8 cellular contexts compared by ENCODE assay signal in genomic region chr1:86395771-86396502, GRCh38. TPM values are rescaled to one million over a fixed set of nuclear protein-coding genes. Genes with fewer than 3 reads are reported as not detected.
DNase-seq lines count a peak whose midpoint lies in the region; ATAC-seq, FAIRE-seq and TF ChIP-seq lines count a peak whose summit lies in the region.

A gene with protein sequence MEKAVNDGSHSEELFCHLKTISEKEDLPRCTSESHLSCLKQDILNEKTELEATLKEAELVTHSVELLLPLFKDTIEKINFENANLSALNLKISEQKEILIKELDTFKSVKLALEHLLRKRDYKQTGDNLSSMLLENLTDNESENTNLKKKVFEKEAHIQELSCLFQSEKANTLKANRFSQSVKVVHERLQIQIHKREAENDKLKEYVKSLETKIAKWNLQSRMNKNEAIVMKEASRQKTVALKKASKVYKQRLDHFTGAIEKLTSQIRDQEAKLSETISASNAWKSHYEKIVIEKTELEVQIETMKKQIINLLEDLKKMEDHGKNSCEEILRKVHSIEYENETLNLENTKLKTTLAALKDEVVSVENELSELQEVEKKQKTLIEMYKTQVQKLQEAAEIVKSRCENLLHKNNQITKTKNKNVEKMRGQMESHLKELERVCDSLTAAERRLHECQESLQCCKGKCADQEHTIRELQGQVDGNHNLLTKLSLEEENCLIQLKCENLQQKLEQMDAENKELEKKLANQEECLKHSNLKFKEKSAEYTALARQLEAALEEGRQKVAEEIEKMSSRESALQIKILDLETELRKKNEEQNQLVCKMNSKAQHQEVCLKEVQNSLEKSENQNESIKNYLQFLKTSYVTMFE (minus strand): TSS chr1:86396323. CDS start chr1:86387027, 9,296 bp downstream.

- H3K4me2 ChIP-seq in H1 (ENCODE audit: insufficient read depth in 1 of 2, low read depth in 2 of 2, low read length in 2 of 2) (peak within 1 kb of the TSS; percentile 76 to 96), mesendoderm (ENCODE audit: low read length) (peak within 1 kb of the TSS; percentile 82)

- H3K36me3 ChIP-seq in NT2/D1 (ENCODE audit: insufficient read depth, insufficient read length, low read length), result no peaks in the 10 kb centered on the region
- H3K36me3 ChIP-seq in H1 (ENCODE audit: control insufficient read depth in 2 of 4, insufficient read depth in 4 of 4, low read length in 3 of 4), result no peaks in the 10 kb centered on the region
- no peaks in the 10 kb centered on the region for H3K36me3 ChIP-seq in mesendoderm (ENCODE audit: control insufficient read depth, insufficient read depth, low read length)

- 0% methylated on average over 46 of the region's 55 CpGs; no CpG with 5 or more reads in 1 of the 2 experiments for WGBS in H1 (ENCODE audit: extremely low coverage in 1 of 2, insufficient coverage in 1 of 2, insufficient read length in 1 of 2, insufficient replicate concordance in 2 of 2, low coverage in 1 of 2, low lambda C conversion rate in 2 of 2, missing lambda C conversion rate in 1 of 2), 2 experiments
- no CpG with 5 or more reads among the region's 55 CpGs for WGBS in mesendoderm (ENCODE audit: extremely low coverage, insufficient coverage, low lambda C conversion rate)

- H3K27me3 ChIP-seq in NT2/D1 (ENCODE audit: insufficient read depth, insufficient read length) (no peaks in the 10 kb centered on the region), H1 (replicated peaks in 1 of 4; ENCODE audit: control insufficient read depth in 3 of 4, extremely low read depth in 1 of 4, insufficient read depth in 3 of 4, low read length in 3 of 4) (no peaks in the 10 kb centered on the region), mesendoderm (ENCODE audit: insufficient read depth, low read length, poor library complexity) (no peaks in the 10 kb centered on the region)

- H4K5ac ChIP-seq in H1 (ENCODE audit: insufficient read length, low read depth, low read length) (peak within 1 kb of the TSS; percentile 52), mesendoderm (ENCODE audit: low read length) (no peak within 1 kb of the TSS)

- peaks cover 6% of the 10 kb centered on the region; the same call in 1 of the 2 replicates for H3K23me2 ChIP-seq in H1 (ENCODE audit: low read depth, low read length)

- no peak within 1 kb of the TSS for H2AK5ac ChIP-seq in H1 (ENCODE audit: low read depth, low read length)
- H2AK5ac ChIP-seq in mesendoderm (ENCODE audit: low read length), result no peak within 1 kb of the TSS

- H3K23ac ChIP-seq in H1 (ENCODE audit: insufficient read length) (no peak within 1 kb of the TSS), mesendoderm (ENCODE audit: low read length) (no peak within 1 kb of the TSS)

- H3K56ac ChIP-seq in H1 (replicated peaks; ENCODE audit: insufficient read length, low read depth, low read length) (peak within 1 kb of the TSS; percentile 20), mesendoderm (ENCODE audit: low read length) (peak within 1 kb of the TSS; percentile 97)

- peak within 1 kb of the TSS; percentile 82 for H2BK12ac ChIP-seq in H1 (ENCODE audit: low read depth, low read length)

- H3K9me3 ChIP-seq in NT2/D1 (ENCODE audit: insufficient read depth, low read length) (no peaks in the 10 kb centered on the region), H1 (ENCODE audit: insufficient read depth in 2 of 2, low read depth in 1 of 2, low read length in 1 of 2) (no peaks in the 10 kb centered on the region)

- peak within 1 kb of the TSS; percentile 95 for H2AFZ ChIP-seq in H1 (ENCODE audit: low read length)

- DNase-seq in COLO668 (lab: John Stamatoyannopoulos, UW; ENCODE audit: unreplicated experiment) (peak; percentile 94), HUDEP-2 (lab: John Stamatoyannopoulos, UW; ENCODE audit: unreplicated experiment in 76 of 76) (peak in 74 of 76 experiments; percentile 14 to 88 (median 76)), NT2/D1 (ENCODE audit: low read depth, low spot score) (peak; percentile 81), H1 (ENCODE audit: low read depth in 1 of 2, low spot score in 2 of 2) (peak; percentile 63 to 89), mesendoderm (peak; percentile 93)
- peak; percentile 96 for DNase-seq in activated CD8-positive, alpha-beta memory T cell treated with anti-CD3 and anti-CD28 coated beads, Interleukin-2, amount 10 ng/mL, durations not matched to agents 7 days and 5 days
- peak; percentile 78 for DNase-seq in stimulated activated CD8-positive, alpha-beta memory T cell treated with anti-CD3 and anti-CD28 coated beads, Interleukin-15, amount 100 ng/mL, for 1 hour (ENCODE audit: low read depth)

- H3K4ac ChIP-seq in H1 (replicated peaks; ENCODE audit: insufficient read length, low read depth, low read length) (no peak within 1 kb of the TSS), mesendoderm (ENCODE audit: low read depth, low read length) (peak within 1 kb of the TSS; percentile 25)

- POLR2A ChIA-PET in H1 (lab: Charles Lee; ENCODE audit: partially characterized antibody), result interaction anchor here (1.0 to 1.5 kb wide), 6 partner anchors 12 to 308 kb away, joined by 3 to 4 read pairs (median 4); partner anchors contain the start of gene SH3GLB1

- peak within 1 kb of the TSS; percentile 80 for H3K27ac ChIP-seq in H1 (ENCODE audit: low read depth, low read length)
- H3K27ac ChIP-seq in mesendoderm (ENCODE audit: low read depth, low read length), result peak within 1 kb of the TSS; percentile 14

- H3K79me2 ChIP-seq in H1 (ENCODE audit: control insufficient read depth in 1 of 2, insufficient read depth in 2 of 2, low read length in 2 of 2) (peaks cover 0 to 35% of the 10 kb centered on the region in 2 experiments; a peak in 2 of 4 replicates), mesendoderm (ENCODE audit: control insufficient read depth, insufficient read depth, low read length) (peaks cover 8% of the 10 kb centered on the region)

- H3K4me1 ChIP-seq in NT2/D1 (ENCODE audit: insufficient read depth, insufficient read length), result no peaks in the 10 kb centered on the region
- H3K4me1 ChIP-seq in H1 (replicated peaks in 1 of 4; ENCODE audit: control insufficient read depth in 3 of 4, insufficient read depth in 4 of 4, low read length in 3 of 4), result peaks cover 0 to 7% (median 1%) of the 10 kb centered on the region in 4 experiments; a peak in 3 of 7 replicates
- H3K4me1 ChIP-seq in mesendoderm (ENCODE audit: control insufficient read depth, low read depth, low read length), result no peaks in the 10 kb centered on the region

- H4K8ac ChIP-seq in H1 (ENCODE audit: extremely low read depth, insufficient read depth, low read length) (no peak within 1 kb of the TSS; the same call in 1 of the 2 replicates), mesendoderm (ENCODE audit: low read depth, low read length) (no peak within 1 kb of the TSS)

- H3K14ac ChIP-seq in H1 (ENCODE audit: insufficient read length), result peak within 1 kb of the TSS; percentile 19

- H3K4me1 Mint-ChIP-seq in activated CD8-positive, alpha-beta memory T cell treated with anti-CD3 and anti-CD28 coated beads, Interleukin-2, amount 10 ng/mL, durations not matched to agents 7 days and 5 days, result peaks cover 48% of the 10 kb centered on the region

- CTCF ChIA-PET in activated CD8-positive, alpha-beta memory T cell treated with anti-CD3 and anti-CD28 coated beads, Interleukin-2, amount 10 ng/mL, durations not matched to agents 7 days and 5 days (lab: Charles Lee), result interaction anchor here (0.9 to 2.6 kb wide), 10 partner anchors 8 to 309 kb away, joined by 3 to 17 read pairs (median 7); partner anchors contain the start of gene SH3GLB1
- CTCF ChIA-PET in H1 (lab: Charles Lee; ENCODE audit: partially characterized antibody), result interaction anchor here (1.0 to 2.3 kb wide), 6 partner anchors 10 to 106 kb away, joined by 3 to 6 read pairs (median 4); no protein-coding TSS in a partner anchor

- H3K27ac Mint-ChIP-seq in activated CD8-positive, alpha-beta memory T cell treated with anti-CD3 and anti-CD28 coated beads, Interleukin-2, amount 10 ng/mL, durations not matched to agents 7 days and 5 days, result peak within 1 kb of the TSS; percentile 90

- TF ChIP-seq RAD21 in H1 (IDR thresholded peaks at IDR 0.05 in 1 of 2, conservative IDR thresholded peaks at IDR 0.05 in 1 of 2; ENCODE audit: low read depth in 2 of 2, low read length in 2 of 2), result no peak

- no peaks in the 10 kb centered on the region for H4K20me1 ChIP-seq in H1 (replicated peaks in 1 of 2; ENCODE audit: control insufficient read depth in 1 of 2, insufficient read depth in 2 of 2, low read length in 2 of 2)

- no peaks in the 10 kb centered on the region for H3K27me3 Mint-ChIP-seq in activated CD8-positive, alpha-beta memory T cell treated with anti-CD3 and anti-CD28 coated beads, Interleukin-2, amount 10 ng/mL, durations not matched to agents 7 days and 5 days

- H2BK15ac ChIP-seq in H1 (ENCODE audit: low read length) (no peak within 1 kb of the TSS), mesendoderm (replicated peaks; ENCODE audit: low read depth) (no peak within 1 kb of the TSS)

- H2BK120ac ChIP-seq in H1 (replicated peaks; ENCODE audit: low read depth, low read length) (no peak within 1 kb of the TSS), mesendoderm (ENCODE audit: low read depth, low read length) (no peak within 1 kb of the TSS)

- H3K4me3 ChIP-seq in NT2/D1 (ENCODE audit: insufficient read length, low read depth) (peak within 1 kb of the TSS; percentile 77), H1 (ENCODE audit: extremely low read depth in 1 of 4, insufficient read depth in 2 of 4, low read depth in 3 of 4, low read length in 4 of 4) (peak within 1 kb of the TSS; percentile 64 to 87 (median 82)), mesendoderm (ENCODE audit: low read length) (peak within 1 kb of the TSS; percentile 65)

- H3K18ac ChIP-seq in H1 (ENCODE audit: extremely low read depth, low read length), result peak within 1 kb of the TSS; percentile 80
- no peak within 1 kb of the TSS for H3K18ac ChIP-seq in mesendoderm (ENCODE audit: low read length)

- TF ChIP-seq EP300 in H1 (IDR thresholded peaks at IDR 0.05; ENCODE audit: borderline replicate concordance in 1 of 2, low read depth in 2 of 2, low read length in 2 of 2), result no peak

- TF ChIP-seq POLR2A in H1 (IDR thresholded peaks at IDR 0.05; ENCODE audit: control extremely low read depth in 1 of 2, low read depth in 2 of 2, low read length in 2 of 2), result peak in 1 of 2 experiments; percentile 62; a peak in 2 of 3 replicates

- no peaks in the 10 kb centered on the region for H3K79me1 ChIP-seq in H1 (ENCODE audit: low read depth, low read length)
- H3K79me1 ChIP-seq in mesendoderm (ENCODE audit: low read length), result peaks cover 3% of the 10 kb centered on the region

- H3K9ac ChIP-seq in NT2/D1 (ENCODE audit: insufficient read length, low read depth) (peak within 1 kb of the TSS; percentile 93), H1 (replicated peaks in 1 of 4; ENCODE audit: extremely low read depth in 1 of 4, low read depth in 3 of 4, low read length in 3 of 4) (peak within 1 kb of the TSS; percentile 44 to 81 (median 74)), mesendoderm (ENCODE audit: low read length) (peak within 1 kb of the TSS; percentile 89)

- FAIRE-seq in H1 (lab: Jason Lieb, UNC), result peak; percentile 70

- H3K9me3 Mint-ChIP-seq in activated CD8-positive, alpha-beta memory T cell treated with anti-CD3 and anti-CD28 coated beads, Interleukin-2, amount 10 ng/mL, durations not matched to agents 7 days and 5 days (ENCODE audit: low read depth), result no peaks in the 10 kb centered on the region

- no peak within 1 kb of the TSS for H4K91ac ChIP-seq in H1 (replicated peaks; ENCODE audit: insufficient read length, low read length)

- no peak within 1 kb of the TSS for H2BK20ac ChIP-seq in H1 (ENCODE audit: low read length)

- peak within 1 kb of the TSS; percentile 90 for H3K4me3 Mint-ChIP-seq in activated CD8-positive, alpha-beta memory T cell treated with anti-CD3 and anti-CD28 coated beads, Interleukin-2, amount 10 ng/mL, durations not matched to agents 7 days and 5 days

- peaks cover 15% of the 10 kb centered on the region for H3K36me3 Mint-ChIP-seq in activated CD8-positive, alpha-beta memory T cell treated with anti-CD3 and anti-CD28 coated beads, Interleukin-2, amount 10 ng/mL, durations not matched to agents 7 days and 5 days

- no peak for TF ChIP-seq CTCF in H1 (IDR thresholded peaks at IDR 0.05; ENCODE audit: control extremely low read depth in 1 of 3, insufficient read depth in 1 of 3, low read depth in 1 of 3, low read length in 3 of 3)

- peak within 1 kb of the TSS; percentile 90 for H2BK5ac ChIP-seq in H1 (ENCODE audit: low read depth, low read length)
- no peak within 1 kb of the TSS for H2BK5ac ChIP-seq in mesendoderm (ENCODE audit: low read length)

- ATAC-seq in GM21381 (IDR thresholded peaks at IDR 0.05; ENCODE audit: unreplicated experiment), result peak; percentile 100
- ATAC-seq in activated CD8-positive, alpha-beta memory T cell treated with anti-CD3 and anti-CD28 coated beads, Interleukin-2, amount 10 ng/mL, durations not matched to agents 7 days and 5 days, result peak; percentile 100

RNA-seq across cellular contexts. Expression of the gene that starts here (rescaled TPM):
- 10 to 100 TPM; 45.6 to 69.2 TPM for total RNA-seq in activated CD8-positive, alpha-beta memory T cell treated with anti-CD3 and anti-CD28 coated beads, Interleukin-2, amount 10 ng/mL, durations not matched to agents 7 days and 5 days
- total RNA-seq in H1 (2021; fragmentation: NEBNext Ultra II Directional; extraction: Animal tissue kit (Norgen Biotek cat#: 25700)), result 27.1 and 30.8 TPM in 2 replicates
- 2.7 and 3.2 TPM in 2 replicates for polyA plus RNA-seq in H1 (2011; rRNA removed)
- polyA plus RNA-seq in H1 (2011; cell fraction: cytosol; rRNA removed), result 7.3 TPM
- 9.5 TPM for polyA plus RNA-seq in H1 (2011; cell fraction: nucleus; rRNA removed)
- 7.0 to 25.7 TPM (median 8.0 TPM) in 4 replicates for polyA plus RNA-seq in H1 (2012, experiment 1 of 2)
- polyA plus RNA-seq in H1 (2012, experiment 2 of 2), result 5.5 TPM
- 36.7 TPM for polyA plus RNA-seq in H1 (2013, experiment 1 of 2)
- 31.3 TPM for polyA plus RNA-seq in H1 (2013, experiment 2 of 2)
- 5.7 and 6.1 TPM in 2 replicates for polyA minus RNA-seq in H1 (2011; rRNA and poly(A)+ RNA removed)
- polyA minus RNA-seq in H1 (2011; cell fraction: cytosol; rRNA and poly(A)+ RNA removed), result 17.5 TPM
- 33.8 TPM for polyA minus RNA-seq in H1 (2011; cell fraction: nucleus; rRNA and poly(A)+ RNA removed)
- 25.7 TPM for polyA plus RNA-seq in mesendoderm (2013, experiment 1 of 2)
- polyA plus RNA-seq in mesendoderm (2013, experiment 2 of 2), result 24.3 TPM

Comparison
In these comparisons a context has a peak if more than half of its experiments do, and no peak if none do; other contexts are left out.
1. Peak in every context shown above with its lines: DNase-seq, ATAC-seq, H3K4me3 ChIP-seq and H3K27ac ChIP-seq.